Comparison of ENCODE assay signal across 4 cellular contexts in genomic region chr10:37125921-37126320, GRCh38. TPM values are rescaled to one million over a fixed set of nuclear protein-coding genes. Genes with fewer than 3 reads are reported as not detected.
"Had no signal": no experiment of that assay in that cellular context is flagged by ENCODE, and none has a peak within 500 bp of the region (broad histone marks: within the 10 kb centered on the region; RNA-seq: fewer than 3 reads in every experiment).

No MANE protein-coding gene starts in this region.

- DNase-seq: GDM1, GF-D8 had no signal

- H3K4me3 ChIP-seq: GM12878 had no signal

- ATAC-seq: GM12878 had no signal

RNA-seq across cellular contexts. Expression of gene ANKRD30A, which starts 0.5 kb away (rescaled TPM):
- total RNA-seq: G401 had no signal
